Comparison of ENCODE assay signal across 12 cellular contexts in the genomic region with DNA sequence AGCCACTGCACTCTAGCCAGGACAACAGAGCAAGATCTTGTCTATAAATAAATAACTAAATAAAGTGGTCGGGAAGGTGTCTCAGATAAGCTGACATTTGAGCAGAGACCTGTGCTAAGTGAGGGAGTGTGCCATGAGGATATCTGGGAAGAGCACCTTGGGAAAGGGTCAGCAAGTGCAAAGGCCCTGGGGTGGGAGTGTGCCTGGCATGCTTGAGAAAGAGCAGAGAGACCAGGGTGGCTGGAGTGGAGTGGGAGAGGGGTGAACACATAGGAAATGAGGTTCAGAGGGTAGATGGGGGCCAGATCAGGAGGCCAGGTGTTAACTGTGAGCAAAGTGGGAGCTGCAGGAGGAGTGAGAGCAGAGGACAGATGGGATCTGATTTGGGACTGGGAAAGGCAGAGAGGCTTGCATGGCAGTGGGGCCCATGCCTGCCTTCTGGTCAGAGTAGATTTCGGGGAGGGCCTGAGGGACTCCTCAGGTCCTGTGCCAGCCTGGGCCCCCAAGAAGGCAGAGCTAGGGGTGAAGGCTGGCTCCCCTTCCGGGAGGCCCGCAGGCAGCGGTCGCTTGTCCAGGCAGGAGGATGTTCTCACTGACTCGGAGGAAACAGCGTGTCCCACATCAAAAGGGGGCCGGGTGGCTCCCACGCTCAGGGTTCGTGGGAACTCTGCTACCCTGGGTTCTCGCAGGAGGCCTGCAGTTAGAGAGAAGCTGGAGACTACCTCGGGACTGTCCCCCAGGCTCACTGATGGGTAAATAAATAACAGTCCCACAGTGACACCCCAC. TPM values are rescaled to one million over a fixed set of nuclear protein-coding genes. Genes with fewer than 3 reads are reported as not detected.
A peak's percentile ranks its signal among the peaks of the same experiment; 100 is the strongest.
DNase-seq lines count a peak whose midpoint lies in the region; ATAC-seq and TF ChIP-seq lines count a peak whose summit lies in the region.
"Had no signal": no experiment of that assay in that cellular context is flagged by ENCODE, and none has a peak within 500 bp of the region (broad histone marks: within the 10 kb centered on the region; RNA-seq: fewer than 3 reads in every experiment).

No MANE protein-coding gene starts in this region.

- intact Hi-C loops in thyroid gland (cut with DNase I): no loop called here

- CTCF ChIA-PET in GM10248 (lab: Yijun Ruan, JAX): interaction anchor here (0.8 to 6.6 kb wide), 9 partner anchors 9 to 96 kb away, joined by 3 to 64 read pairs (median 5); no protein-coding TSS in a partner anchor

- no peak overlapping the region for H3K4me3 ChIP-seq in thyroid gland (replicated peaks in 1 of 3)

- no peaks in the 10 kb centered on the region for H3K27me3 ChIP-seq in thyroid gland

- H3K36me3 ChIP-seq in thyroid gland: no peaks in the 10 kb centered on the region

- TF ChIP-seq POLR2A in thyroid gland (IDR thresholded peaks at IDR 0.05): no peak

- H3K27ac ChIP-seq in thyroid gland: no peak overlapping the region

- peaks cover 17 to 19% of the 10 kb centered on the region in 2 donors for H3K4me1 ChIP-seq in thyroid gland

- WGBS in thyroid gland, 2 donors: 81 to 87% methylated on average over 3 to 13 of the region's 13 CpGs

- ATAC-seq in activated CD4-positive, CD25-positive, alpha-beta regulatory T cell treated with anti-CD3 and anti-CD28 coated beads, Interleukin-2, amount 50 U/mL, for 24 hours: peak; percentile 71 to 79
- no peak for ATAC-seq in HG02852 (IDR thresholded peaks at IDR 0.05; ENCODE audit: unreplicated experiment)
- no peak for ATAC-seq in HG02642 (IDR thresholded peaks at IDR 0.05; ENCODE audit: poor library complexity, unreplicated experiment)

- no peaks in the 10 kb centered on the region for H3K9me3 ChIP-seq in thyroid gland

- TF ChIP-seq CTCF in GM10248 (IDR thresholded peaks at IDR 0.05; ENCODE audit: control extremely low read depth, extremely low read depth, low read depth, missing control alignments) (no peak), thyroid gland (IDR thresholded peaks at IDR 0.05) (no peak)

- DNase-seq in GM10248 (ENCODE audit: extremely low spot score) (peak; percentile 58), thyroid gland (no peak), dedifferentiated amniotic fluid mesenchymal stem cell (ENCODE audit: extremely low spot score) (no peak)
- peak; percentile 72 for DNase-seq in activated naive CD4-positive, alpha-beta T cell treated with Interleukin-2 at 50 U/mL for 16 hours
- peak; percentile 16 for DNase-seq in stimulated activated CD4-positive, alpha-beta T cell treated with anti-CD3 and anti-CD28 coated beads, Interleukin-2, amount 100 ng/mL, for 4 hours (ENCODE audit: low read depth)
- DNase-seq: cortex of kidney, GOT3, NCI-H510A had no signal

- POLR2A ChIA-PET in GM10248 (lab: Yijun Ruan, JAX): interaction anchor here (1.5 to 1.6 kb wide), 2 partner anchors 15 to 19 kb away, joined by 6 to 7 read pairs; no protein-coding TSS in a partner anchor

RNA-seq across cellular contexts. Expression of gene DTX1, which starts 32.6 kb away (rescaled TPM):
- total RNA-seq in thyroid gland: 10 to 100 TPM; 11.5 to 37.1 (median 20.6) TPM

RNA-seq across cellular contexts. Expression of gene RASAL1, which starts 46.4 kb away (rescaled TPM):
- 10 to 100 TPM; 27.3 to 52.9 (median 45.1) TPM for total RNA-seq in thyroid gland
- total RNA-seq: myocyte had no signal

Comparison
In these comparisons a context has a peak if more than half of its experiments do, and no peak if none do; other contexts are left out.
1. DNase-seq: peak in GM10248 (single experiment), activated naive CD4-positive, alpha-beta T cell treated with Interleukin-2 at 50 U/mL for 16 hours (single experiment) and stimulated activated CD4-positive, alpha-beta T cell treated with anti-CD3 and anti-CD28 coated beads, Interleukin-2, amount 100 ng/mL, for 4 hours (single experiment); none in thyroid gland (0 of 2) and dedifferentiated amniotic fluid mesenchymal stem cell (single experiment).
2. ATAC-seq: peak in activated CD4-positive, CD25-positive, alpha-beta regulatory T cell treated with anti-CD3 and anti-CD28 coated beads, Interleukin-2, amount 50 U/mL, for 24 hours (2 of 2); none in HG02852 (single experiment) and HG02642 (single experiment).